In genomic region chr1:156456625-156457465, GRCh38 we compare ENCODE assay signal across 8 cellular contexts. TPM values are rescaled to one million over a fixed set of nuclear protein-coding genes. Genes with fewer than 3 reads are reported as not detected.
DNase-seq lines count a peak whose midpoint lies in the region; ATAC-seq and TF ChIP-seq lines count a peak whose summit lies in the region.

No MANE protein-coding gene starts in this region.

- under 1% methylated on average over 28 of the region's 59 CpGs for WGBS in SK-N-SH (ENCODE audit: low lambda C conversion rate)
- WGBS in suprapubic skin: 0% methylated on average over 23 of the region's 59 CpGs

- no peaks in the 10 kb centered on the region for H4K20me1 ChIP-seq in SK-N-SH (ENCODE audit: insufficient read depth)

- H3K4me1 ChIP-seq in SK-N-SH (ENCODE audit: control insufficient read depth in 1 of 2, insufficient read depth in 2 of 2, low read depth in 1 of 2, low read length in 1 of 2) (peaks cover 3 to 5% of the 10 kb centered on the region in 2 experiments; a peak in 2 of 4 replicates), suprapubic skin (peaks cover 32% of the 10 kb centered on the region)

- H3K9ac ChIP-seq in SK-N-SH: peak overlapping the region; percentile 90

- H3K27ac ChIP-seq in SK-N-SH (ENCODE audit: low read depth in 2 of 2, low read length in 1 of 2) (peak overlapping the region; percentile 96 to 97), suprapubic skin (peak overlapping the region; percentile 96)

- H3K27ac Mint-ChIP-seq in activated naive CD4-positive, alpha-beta T cell treated with anti-CD3 and anti-CD28 coated beads, Interleukin-2, amount 50 U/mL, for 72 hours: peak overlapping the region; percentile 99

- no peaks in the 10 kb centered on the region for H3K9me3 Mint-ChIP-seq in activated naive CD4-positive, alpha-beta T cell treated with anti-CD3 and anti-CD28 coated beads, Interleukin-2, amount 50 U/mL, for 72 hours

- peak overlapping the region; percentile 89 for H2AFZ ChIP-seq in SK-N-SH (ENCODE audit: low read depth)

- peak; percentile 98 for DNase-seq in GM10248 (ENCODE audit: extremely low spot score)
- peak; percentile 100 for DNase-seq in NCI-H1092 (lab: John Stamatoyannopoulos, UW)
- peak; percentile 96 for DNase-seq in SK-N-SH
- peak; percentile 95 to 99 for DNase-seq in activated naive CD4-positive, alpha-beta T cell treated with anti-CD3 and anti-CD28 coated beads, Interleukin-2, amount 50 U/mL, for 72 hours (ENCODE audit: low spot score in 2 of 2)
- peak; percentile 88 for DNase-seq in glomerular endothelial cell (ENCODE audit: extremely low read depth, low read depth, low spot score)
- peak in 55 of 56 donors; percentile 77 to 99 (median 94) for DNase-seq in nucleus accumbens (lab: John Stamatoyannopoulos, UW)
- DNase-seq in suprapubic skin (ENCODE audit: low spot score in 2 of 2): peak; percentile 99 to 100

- H3K36me3 ChIP-seq in SK-N-SH (replicated peaks in 1 of 2; ENCODE audit: control insufficient read depth in 1 of 2, insufficient read depth in 2 of 2, low read length in 1 of 2) (no peaks in the 10 kb centered on the region), suprapubic skin (no peaks in the 10 kb centered on the region)

- no peaks in the 10 kb centered on the region for H3K79me2 ChIP-seq in SK-N-SH (ENCODE audit: insufficient read depth)

- H3K9me3 ChIP-seq in SK-N-SH: no peaks in the 10 kb centered on the region
- H3K9me3 ChIP-seq in suprapubic skin: no peaks in the 10 kb centered on the region

- TF ChIP-seq EP300 in SK-N-SH (IDR thresholded peaks at IDR 0.05; ENCODE audit: borderline replicate concordance in 1 of 2, low read depth in 1 of 2, low read length in 1 of 2) (no peak), suprapubic skin (IDR thresholded peaks at IDR 0.05) (peak; percentile 24)

- H3K36me3 Mint-ChIP-seq in activated naive CD4-positive, alpha-beta T cell treated with anti-CD3 and anti-CD28 coated beads, Interleukin-2, amount 50 U/mL, for 72 hours: no peaks in the 10 kb centered on the region

- peaks cover 39% of the 10 kb centered on the region for H3F3A ChIP-seq in SK-N-SH (replicated peaks; ENCODE audit: insufficient read depth)

- ATAC-seq in HG02610 (IDR thresholded peaks at IDR 0.05; ENCODE audit: unreplicated experiment): peak; percentile 77
- ATAC-seq in activated naive CD4-positive, alpha-beta T cell treated with anti-CD3 and anti-CD28 coated beads, Interleukin-2, amount 50 U/mL, for 72 hours: peak; percentile 87 to 88

- TF ChIP-seq POLR2A in suprapubic skin (IDR thresholded peaks at IDR 0.05): peak; percentile 57 to 88

- TF ChIP-seq RAD21 in SK-N-SH (IDR thresholded peaks at IDR 0.05; ENCODE audit: low read length): no peak

- POLR2A ChIA-PET in GM10248 (lab: Yijun Ruan, JAX) (interaction anchor here (0.5 to 1.5 kb wide), 14 partner anchors 9 to 293 kb away, joined by 3 to 15 read pairs (median 4); partner anchors contain the start of genes GPATCH4 and MEF2D), SK-N-SH (lab: Yijun Ruan, JAX) (interaction anchor here (0.9 to 1.6 kb wide), 6 partner anchors 32 to 129 kb away, joined by 3 to 14 read pairs (median 3); partner anchors contain the start of gene MEF2D)

- H3K27me3 ChIP-seq in SK-N-SH (ENCODE audit: insufficient read depth) (no peaks in the 10 kb centered on the region), suprapubic skin (no peaks in the 10 kb centered on the region)

- no peaks in the 10 kb centered on the region for H3K9me2 ChIP-seq in SK-N-SH

- TF ChIP-seq CTCF in GM10248 (IDR thresholded peaks at IDR 0.05; ENCODE audit: control extremely low read depth, extremely low read depth, low read depth, missing control alignments) (no peak), SK-N-SH (IDR thresholded peaks at IDR 0.05) (no peak), suprapubic skin (IDR thresholded peaks at IDR 0.05) (no peak)

- peak overlapping the region; percentile 56 to 70 for H3K4me3 ChIP-seq in SK-N-SH (ENCODE audit: low read depth in 2 of 2, low read length in 1 of 2)
- peak overlapping the region; percentile 53 for H3K4me3 ChIP-seq in suprapubic skin

- peak overlapping the region; percentile 97 for H3K4me2 ChIP-seq in SK-N-SH

- CTCF ChIA-PET in GM10248 (lab: Yijun Ruan, JAX) (interaction anchor here (0.6 to 12.1 kb wide), 29 partner anchors 10 to 270 kb away, joined by 3 to 480 read pairs (median 4); partner anchors contain the start of genes MEF2D and NAXE), SK-N-SH (lab: Yijun Ruan, JAX) (interaction anchor here (0.6 to 2.9 kb wide), 25 partner anchors 7 to 218 kb away, joined by 3 to 33 read pairs (median 4); partner anchors contain the start of genes MEF2D and NAXE)

TF ChIP-seq in SK-N-SH, 30 proteins besides CTCF, POLR2A, EP300 and RAD21 (continues in another document):
- TF ChIP-seq FOXM1 (IDR thresholded peaks at IDR 0.05; ENCODE audit: low read depth) (0 out of 2 replicates have a peak, but pooled peaks have one; percentile 6), SIN3A (IDR thresholded peaks at IDR 0.05; ENCODE audit: borderline replicate concordance, low read depth, low read length) (no peak; the same call in 1 of the 2 replicates), NFIC (IDR thresholded peaks at IDR 0.05; ENCODE audit: borderline replicate concordance) (peak; percentile 50), RCOR1 (IDR thresholded peaks at IDR 0.05; ENCODE audit: low read length) (0 out of 2 replicates have a peak, but pooled peaks have one; percentile 7), RXRA (IDR thresholded peaks at IDR 0.05; ENCODE audit: borderline replicate concordance, low read depth) (no peak), MEF2A (IDR thresholded peaks at IDR 0.05; ENCODE audit: borderline replicate concordance, low read depth) (no peak), TEAD4 (IDR thresholded peaks at IDR 0.05; ENCODE audit: borderline replicate concordance, insufficient read depth) (no peak), MXI1 (IDR thresholded peaks at IDR 0.05; ENCODE audit: low read depth, low read length) (peak; percentile 95), SMC3 (IDR thresholded peaks at IDR 0.05; ENCODE audit: low read depth, low read length) (no peak), GATA2 (CRISPR knock-in tag; IDR thresholded peaks at IDR 0.05) (no peak), YY1 (IDR thresholded peaks at IDR 0.05; ENCODE audit: low read depth) (peak; percentile 59; the same call in 1 of the 2 replicates), USF2 (IDR thresholded peaks at IDR 0.05; ENCODE audit: borderline replicate concordance, low read depth, low read length) (peak; percentile 84), MAX (IDR thresholded peaks at IDR 0.05; ENCODE audit: low read depth) (no peak), NRF1 (IDR thresholded peaks at IDR 0.05; ENCODE audit: low read depth, low read length) (peak; percentile 92), IRF3 (IDR thresholded peaks at IDR 0.05; ENCODE audit: low read depth, low read length) (no peak; the same call in 1 of the 2 replicates), POLR2AphosphoS5 (IDR thresholded peaks at IDR 0.05; ENCODE audit: low read depth, low read length) (peak; percentile 67; the same call in 1 of the 2 replicates), FOSL2 (IDR thresholded peaks at IDR 0.05; ENCODE audit: borderline replicate concordance, low read depth) (no peak)

RNA-seq across cellular contexts. Expression of gene MEF2D, which starts 43.7 kb away (rescaled TPM):
- 14.3 and 16.0 TPM in 2 replicates for polyA plus RNA-seq in SK-N-SH (2012; rRNA removed)
- polyA plus RNA-seq in SK-N-SH (2012; cell fraction: cytosol; rRNA removed): 10.5 and 12.4 TPM in 2 replicates
- polyA plus RNA-seq in SK-N-SH (2012; cell fraction: nucleus; rRNA removed): 38.6 and 41.0 TPM in 2 replicates
- total RNA-seq in activated naive CD4-positive, alpha-beta T cell treated with anti-CD3 and anti-CD28 coated beads, Interleukin-2, amount 50 U/mL, for 72 hours: 10 to 100 TPM; 31.7 to 62.5 TPM
- 41.5 and 67.0 TPM in 2 replicates for total RNA-seq in glomerular endothelial cell
- 10 to 100 TPM; 61.7 to 73.5 (median 67.1) TPM for total RNA-seq in suprapubic skin

Comparison
In these comparisons a context has a peak if more than half of its experiments do, and no peak if none do; other contexts are left out.
1. Peak in every context shown above with its lines: DNase-seq, ATAC-seq, H3K4me3 ChIP-seq and H3K27ac ChIP-seq.